ENCODE assay signal across 25 cellular contexts in the genomic region with DNA sequence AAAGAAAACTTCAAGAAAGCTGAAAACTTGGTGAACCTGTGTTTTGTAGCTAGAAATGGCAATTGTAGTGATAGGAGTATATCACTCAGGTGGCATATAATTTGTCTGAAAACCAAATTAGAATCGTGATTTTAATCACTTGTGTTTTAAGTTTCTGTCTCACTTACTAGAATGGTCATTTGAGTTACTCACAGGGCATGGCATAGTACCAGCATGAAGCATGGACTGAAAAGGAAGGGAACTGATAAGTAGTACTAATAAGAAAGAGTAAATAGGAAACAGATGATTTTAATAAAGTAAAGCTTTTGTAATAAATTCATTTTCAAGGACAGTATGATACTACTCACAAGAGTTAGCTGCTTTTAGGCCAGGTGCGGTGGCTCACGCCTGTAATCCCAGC.
"Had no signal": no experiment of that assay in that cellular context is flagged by ENCODE, and none has a peak within 500 bp of the region (broad histone marks: within the 10 kb centered on the region; RNA-seq: fewer than 3 reads in every experiment).

No MANE protein-coding gene starts in this region.

- H3K4me2 ChIP-seq: neural progenitor cell had no signal

- H3K36me3 ChIP-seq: ovary had no signal

- DNase-seq: natural killer cell; occipital lobe; ovary; posterior cingulate gyrus; psoas muscle; right cardiac atrium; right lobe of liver; sigmoid colon; small intestine; stimulated activated CD4-positive, alpha-beta T cell treated with anti-CD3 and anti-CD28 coated beads, Interleukin-15, amount 100 ng/mL, for 24 hours; stimulated activated CD4-positive, alpha-beta T cell treated with anti-CD3 and anti-CD28 coated beads, Interleukin-2, amount 100 ng/mL, for 24 hours; stimulated activated CD4-positive, alpha-beta T cell treated with anti-CD3 and anti-CD28 coated beads, Interleukin-2, amount 100 ng/mL, for 48 hours; stimulated activated CD4-positive, alpha-beta T cell treated with anti-CD3 and anti-CD28 coated beads, Interleukin-4, amount 100 ng/mL, for 24 hours; stimulated activated naive B cell treated with anti-CD40 and anti-IgM and Interleukin-4, amounts not matched to agents 10 μg/mL and 1 μg/mL and 100 μg/mL, for 72 hours; stimulated activated naive CD8-positive, alpha-beta T cell treated with anti-CD3 and anti-CD28 coated beads, Interleukin-15, amount 100 ng/mL, for 72 hours; stimulated activated naive CD8-positive, alpha-beta T cell treated with anti-CD3 and anti-CD28 coated beads, Interleukin-15, Interleukin-2, amounts not matched to agents 100 U/mL and 50 U/mL, for 24 hours; substantia nigra; testis; tibial artery; transverse colon had no signal

- H3K9ac ChIP-seq: neural progenitor cell, parathyroid adenoma had no signal

- H3K4me1 ChIP-seq: neural progenitor cell, parathyroid adenoma, psoas muscle, right lobe of liver, sigmoid colon, suprapubic skin, testis, tibial artery, transverse colon, vagina had no signal

- H3K27me3 ChIP-seq: neural progenitor cell, ovary, right lobe of liver, sigmoid colon, suprapubic skin, testis, tibial artery, transverse colon, vagina had no signal

- H3K27ac ChIP-seq: neural progenitor cell, ovary, parathyroid adenoma, psoas muscle, right lobe of liver, sigmoid colon, suprapubic skin, testis, tibial artery, transverse colon, vagina had no signal

- FAIRE-seq: urothelium cell line had no signal

- H3K9me3 ChIP-seq: ovary, psoas muscle, right lobe of liver, sigmoid colon, suprapubic skin, testis, tibial artery, transverse colon, vagina had no signal

- H3K4me3 ChIP-seq: neural progenitor cell, ovary, psoas muscle, right lobe of liver, sigmoid colon, suprapubic skin, testis, tibial artery, transverse colon, vagina had no signal

- H2AFZ ChIP-seq: neural progenitor cell, parathyroid adenoma had no signal
